In genomic region chr5:169302046-169302445, GRCh38 we compare ENCODE assay signal across 10 cellular contexts. TPM values are rescaled to one million over a fixed set of nuclear protein-coding genes. Genes with fewer than 3 reads are reported as not detected.
DNase-seq lines count a peak whose midpoint lies in the region; ATAC-seq and TF ChIP-seq lines count a peak whose summit lies in the region.
"Had no signal": no experiment of that assay in that cellular context is flagged by ENCODE, and none has a peak within 500 bp of the region (broad histone marks: within the 10 kb centered on the region; RNA-seq: fewer than 3 reads in every experiment).

No MANE protein-coding gene starts in this region.

- CTCF ChIA-PET in activated CD4-positive, alpha-beta memory T cell treated with anti-CD3 and anti-CD28 coated beads, Interleukin-2, amount 10 ng/mL, durations not matched to agents 7 days and 5 days (lab: Charles Lee) = interaction anchor here (1.2 to 2.0 kb wide), 4 partner anchors 8 to 622 kb away, joined by 3 to 5 read pairs (median 4); no protein-coding TSS in a partner anchor

- H3K9me3 Mint-ChIP-seq in activated T-cell treated with anti-CD3 and anti-CD28 coated beads, Interleukin-2, amount 50 U/mL, for 72 hours = no peaks in the 10 kb centered on the region
- no peaks in the 10 kb centered on the region for H3K9me3 Mint-ChIP-seq in endodermal cell
- no peaks in the 10 kb centered on the region for H3K9me3 Mint-ChIP-seq in activated CD4-positive, alpha-beta memory T cell treated with anti-CD3 and anti-CD28 coated beads, Interleukin-2, amount 10 ng/mL, durations not matched to agents 7 days and 5 days

- POLR2A ChIA-PET in activated CD4-positive, alpha-beta memory T cell treated with anti-CD3 and anti-CD28 coated beads, Interleukin-2, amount 10 ng/mL, durations not matched to agents 7 days and 5 days (lab: Charles Lee) = no interaction called here

- H3K36me3 Mint-ChIP-seq in activated T-cell treated with anti-CD3 and anti-CD28 coated beads, Interleukin-2, amount 50 U/mL, for 72 hours (ENCODE audit: insufficient read depth in 2 of 2) = peaks cover 0 to 3% of the 10 kb centered on the region in 2 donors
- no peaks in the 10 kb centered on the region for H3K36me3 Mint-ChIP-seq in endodermal cell (ENCODE audit: low read depth)
- no peaks in the 10 kb centered on the region for H3K36me3 Mint-ChIP-seq in activated CD4-positive, alpha-beta memory T cell treated with anti-CD3 and anti-CD28 coated beads, Interleukin-2, amount 10 ng/mL, durations not matched to agents 7 days and 5 days (ENCODE audit: low read depth)

- no peak overlapping the region for H3K27ac ChIP-seq in endodermal cell (ENCODE audit: low read depth, low read length)
- peak overlapping the region; percentile 73 for H3K27ac ChIP-seq in vagina
- no peak overlapping the region for H3K27ac ChIP-seq in uterus

- TF ChIP-seq CTCF in endodermal cell (conservative IDR thresholded peaks at IDR 0.05) = no peak
- no peak for TF ChIP-seq CTCF in vagina (IDR thresholded peaks at IDR 0.05)
- TF ChIP-seq CTCF in uterus (IDR thresholded peaks at IDR 0.05) = no peak

- H3K4me3 ChIP-seq in endodermal cell (ENCODE audit: low read length) = no peak overlapping the region
- H3K4me3 ChIP-seq in vagina = no peak overlapping the region
- no peak overlapping the region for H3K4me3 ChIP-seq in uterus

- no peak overlapping the region for H3K9ac ChIP-seq in endodermal cell (ENCODE audit: extremely low read depth, low read length, poor library complexity, severe bottlenecking)

- H3K4me3 Mint-ChIP-seq in activated T-cell treated with anti-CD3 and anti-CD28 coated beads, Interleukin-2, amount 50 U/mL, for 72 hours = peak overlapping the region in 1 of 2 donors; percentile 35
- peak overlapping the region; percentile 60 for H3K4me3 Mint-ChIP-seq in endodermal cell
- H3K4me3 Mint-ChIP-seq in activated CD4-positive, alpha-beta memory T cell treated with anti-CD3 and anti-CD28 coated beads, Interleukin-2, amount 10 ng/mL, durations not matched to agents 7 days and 5 days = no peak overlapping the region

- H3K9me3 ChIP-seq in endodermal cell (ENCODE audit: control insufficient read depth, low read length) = no peaks in the 10 kb centered on the region
- H3K9me3 ChIP-seq in vagina = no peaks in the 10 kb centered on the region
- H3K9me3 ChIP-seq in uterus = no peaks in the 10 kb centered on the region
- H3K9me3 ChIP-seq: suprapubic skin had no signal

- WGBS in endodermal cell (ENCODE audit: insufficient coverage in 1 of 2, insufficient read length in 1 of 2), 2 experiments = 81 to 94% methylated on average over 3 to 8 of the region's 8 CpGs

- H3K27me3 ChIP-seq in endodermal cell (ENCODE audit: control insufficient read depth, insufficient read depth, low read length, poor library complexity, severe bottlenecking) (peaks cover 75% of the 10 kb centered on the region), vagina (no peaks in the 10 kb centered on the region), uterus (no peaks in the 10 kb centered on the region)

- peaks cover 13% of the 10 kb centered on the region for H3K4me1 Mint-ChIP-seq in activated T-cell treated with anti-CD3 and anti-CD28 coated beads, Interleukin-2, amount 50 U/mL, for 72 hours (ENCODE audit: low read depth)
- peaks cover 15% of the 10 kb centered on the region for H3K4me1 Mint-ChIP-seq in endodermal cell
- peaks cover 5% of the 10 kb centered on the region for H3K4me1 Mint-ChIP-seq in activated CD4-positive, alpha-beta memory T cell treated with anti-CD3 and anti-CD28 coated beads, Interleukin-2, amount 10 ng/mL, durations not matched to agents 7 days and 5 days

- H3K4me1 ChIP-seq in endodermal cell (ENCODE audit: control insufficient read depth, insufficient read depth, low read length) (no peaks in the 10 kb centered on the region), vagina (peaks cover 37% of the 10 kb centered on the region), uterus (no peaks in the 10 kb centered on the region)

- no peak overlapping the region for H3K27ac Mint-ChIP-seq in activated T-cell treated with anti-CD3 and anti-CD28 coated beads, Interleukin-2, amount 50 U/mL, for 72 hours
- H3K27ac Mint-ChIP-seq in endodermal cell = no peak overlapping the region
- no peak overlapping the region for H3K27ac Mint-ChIP-seq in activated CD4-positive, alpha-beta memory T cell treated with anti-CD3 and anti-CD28 coated beads, Interleukin-2, amount 10 ng/mL, durations not matched to agents 7 days and 5 days

- intact Hi-C loops in vagina (cut with DNase I) (loop anchor here (5.0 kb wide), 1 partner anchor 315 kb away; no protein-coding TSS in a partner anchor), uterus (cut with DNase I; ENCODE audit: low total_unique reads) (no loop called here)

- no peaks in the 10 kb centered on the region for H3K36me3 ChIP-seq in endodermal cell (ENCODE audit: control insufficient read depth, insufficient read depth, low read length)
- no peaks in the 10 kb centered on the region for H3K36me3 ChIP-seq in vagina
- H3K36me3 ChIP-seq in uterus = no peaks in the 10 kb centered on the region
- H3K36me3 ChIP-seq: suprapubic skin had no signal

- no peak for DNase-seq in activated T-cell treated with anti-CD3 and anti-CD28 coated beads, Interleukin-2, amount 50 U/mL, for 72 hours
- DNase-seq in activated T-cell treated with anti-CD3 and anti-CD28 coated beads, Interleukin-2, amount 50 U/mL, for 48 hours = no peak
- DNase-seq in endodermal cell (no peak), vagina (ENCODE audit: extremely low spot score in 2 of 2) (no peak), uterus (no peak)
- DNase-seq in activated CD4-positive, alpha-beta memory T cell treated with anti-CD3 and anti-CD28 coated beads, Interleukin-2, amount 10 ng/mL, durations not matched to agents 7 days and 5 days = no peak
- DNase-seq: activated effector memory CD4-positive, alpha-beta T cell treated with Interleukin-2 at 50 U/mL for 16 hours had no signal

- no peak for TF ChIP-seq POLR2A in vagina (IDR thresholded peaks at IDR 0.05)
- TF ChIP-seq POLR2A in uterus (IDR thresholded peaks at IDR 0.05) = no peak

- peaks cover 57% of the 10 kb centered on the region for H3K27me3 Mint-ChIP-seq in activated T-cell treated with anti-CD3 and anti-CD28 coated beads, Interleukin-2, amount 50 U/mL, for 72 hours (ENCODE audit: low read depth)
- peaks cover 74% of the 10 kb centered on the region for H3K27me3 Mint-ChIP-seq in endodermal cell (ENCODE audit: insufficient read depth)
- peaks cover 54% of the 10 kb centered on the region for H3K27me3 Mint-ChIP-seq in activated CD4-positive, alpha-beta memory T cell treated with anti-CD3 and anti-CD28 coated beads, Interleukin-2, amount 10 ng/mL, durations not matched to agents 7 days and 5 days

- ATAC-seq in activated T-cell treated with anti-CD3 and anti-CD28 coated beads, Interleukin-2, amount 50 U/mL, for 72 hours (replicated peaks in 1 of 2) = peak; percentile 39 to 50
- ATAC-seq in HG03342 (IDR thresholded peaks at IDR 0.05; ENCODE audit: unreplicated experiment) (peak; percentile 17), HG03439 (IDR thresholded peaks at IDR 0.05; ENCODE audit: unreplicated experiment) (no peak)

RNA-seq across cellular contexts. Expression of gene SLIT3, which starts 1.1 kb away (rescaled TPM):
- 1 to 10 TPM; 1.7 to 3.1 TPM for total RNA-seq in activated T-cell treated with anti-CD3 and anti-CD28 coated beads, Interleukin-2, amount 50 U/mL, for 72 hours
- total RNA-seq in endodermal cell (1 to 10 TPM; 2.5 to 3.4 TPM), vagina (52.8 TPM), uterus (10 to 100 TPM in 3 of 4 donors, 1 to 10 TPM in 1; 9.4 to 62.2 (median 28.1) TPM)
- polyA plus RNA-seq in endodermal cell (2013, experiment 1 of 2) = 12.4 TPM
- 14.2 TPM for polyA plus RNA-seq in endodermal cell (2013, experiment 2 of 2)
- not detected for total RNA-seq in activated CD4-positive, alpha-beta memory T cell treated with anti-CD3 and anti-CD28 coated beads, Interleukin-2, amount 10 ng/mL, durations not matched to agents 7 days and 5 days
